ENCODE assay signal across 1 cellular context in the genomic region with DNA sequence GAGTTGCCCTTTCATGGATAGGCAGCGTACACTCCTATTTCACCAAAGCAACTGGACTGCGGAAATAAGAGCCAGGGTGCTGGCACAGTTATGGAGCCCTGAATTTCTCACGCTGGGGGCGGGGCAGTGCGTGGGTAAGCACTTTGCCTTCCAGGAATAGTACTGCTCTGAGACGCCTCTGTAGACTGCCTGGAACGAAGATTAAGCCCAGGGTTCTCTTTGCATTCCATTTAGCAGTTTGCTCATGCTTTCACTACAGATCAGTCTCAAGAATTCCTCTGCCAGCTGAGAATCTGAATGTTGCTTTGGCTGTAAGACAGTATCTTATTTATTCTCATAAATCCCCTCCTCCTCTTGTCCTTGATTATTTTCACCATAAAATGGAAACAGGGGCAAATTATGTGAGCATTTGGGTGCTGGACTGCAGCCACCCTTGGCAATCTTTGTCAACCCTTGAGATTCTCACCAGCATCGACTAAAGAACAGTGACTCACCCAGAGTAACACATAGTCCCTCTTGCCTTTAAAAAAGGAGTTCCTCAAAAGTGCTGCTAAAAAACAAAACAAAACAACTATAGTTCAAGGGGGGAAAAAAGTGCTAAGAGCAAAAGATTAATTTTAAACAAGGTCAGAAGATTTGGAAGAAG.
TF ChIP-seq lines count a peak whose summit lies in the region.

No MANE protein-coding gene starts in this region.

TF ChIP-seq in SK-N-SH treated with all-trans-retinoic acid at 6 μM for 48 hours, 23 proteins besides CTCF, POLR2A, EP300 and RAD21 (continued from another document):
- TF ChIP-seq ZFP3 (CRISPR knock-in tag; IDR thresholded peaks at IDR 0.05) (no peak), TCF4 (CRISPR knock-in tag; IDR thresholded peaks at IDR 0.05; ENCODE audit: borderline replicate concordance) (no peak), GLIS3 (CRISPR knock-in tag; IDR thresholded peaks at IDR 0.05) (no peak), SNAI2 (CRISPR knock-in tag; IDR thresholded peaks at IDR 0.05) (no peak), OSR1 (CRISPR knock-in tag; IDR thresholded peaks at IDR 0.05) (no peak), RARB (CRISPR knock-in tag; IDR thresholded peaks at IDR 0.05) (no peak), BACH2 (CRISPR knock-in tag; IDR thresholded peaks at IDR 0.05; ENCODE audit: borderline replicate concordance) (no peak), ZC3H10 (CRISPR knock-in tag; IDR thresholded peaks at IDR 0.05) (no peak)
- TF ChIP-seq, protein P1, sequence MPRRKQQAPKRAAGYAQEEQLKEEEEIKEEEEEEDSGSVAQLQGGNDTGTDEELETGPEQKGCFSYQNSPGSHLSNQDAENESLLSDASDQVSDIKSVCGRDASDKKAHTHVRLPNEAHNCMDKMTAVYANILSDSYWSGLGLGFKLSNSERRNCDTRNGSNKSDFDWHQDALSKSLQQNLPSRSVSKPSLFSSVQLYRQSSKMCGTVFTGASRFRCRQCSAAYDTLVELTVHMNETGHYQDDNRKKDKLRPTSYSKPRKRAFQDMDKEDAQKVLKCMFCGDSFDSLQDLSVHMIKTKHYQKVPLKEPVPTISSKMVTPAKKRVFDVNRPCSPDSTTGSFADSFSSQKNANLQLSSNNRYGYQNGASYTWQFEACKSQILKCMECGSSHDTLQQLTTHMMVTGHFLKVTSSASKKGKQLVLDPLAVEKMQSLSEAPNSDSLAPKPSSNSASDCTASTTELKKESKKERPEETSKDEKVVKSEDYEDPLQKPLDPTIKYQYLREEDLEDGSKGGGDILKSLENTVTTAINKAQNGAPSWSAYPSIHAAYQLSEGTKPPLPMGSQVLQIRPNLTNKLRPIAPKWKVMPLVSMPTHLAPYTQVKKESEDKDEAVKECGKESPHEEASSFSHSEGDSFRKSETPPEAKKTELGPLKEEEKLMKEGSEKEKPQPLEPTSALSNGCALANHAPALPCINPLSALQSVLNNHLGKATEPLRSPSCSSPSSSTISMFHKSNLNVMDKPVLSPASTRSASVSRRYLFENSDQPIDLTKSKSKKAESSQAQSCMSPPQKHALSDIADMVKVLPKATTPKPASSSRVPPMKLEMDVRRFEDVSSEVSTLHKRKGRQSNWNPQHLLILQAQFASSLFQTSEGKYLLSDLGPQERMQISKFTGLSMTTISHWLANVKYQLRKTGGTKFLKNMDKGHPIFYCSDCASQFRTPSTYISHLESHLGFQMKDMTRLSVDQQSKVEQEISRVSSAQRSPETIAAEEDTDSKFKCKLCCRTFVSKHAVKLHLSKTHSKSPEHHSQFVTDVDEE (CRISPR knock-in tag; IDR thresholded peaks at IDR 0.05) = no peak
